In the genomic region with DNA sequence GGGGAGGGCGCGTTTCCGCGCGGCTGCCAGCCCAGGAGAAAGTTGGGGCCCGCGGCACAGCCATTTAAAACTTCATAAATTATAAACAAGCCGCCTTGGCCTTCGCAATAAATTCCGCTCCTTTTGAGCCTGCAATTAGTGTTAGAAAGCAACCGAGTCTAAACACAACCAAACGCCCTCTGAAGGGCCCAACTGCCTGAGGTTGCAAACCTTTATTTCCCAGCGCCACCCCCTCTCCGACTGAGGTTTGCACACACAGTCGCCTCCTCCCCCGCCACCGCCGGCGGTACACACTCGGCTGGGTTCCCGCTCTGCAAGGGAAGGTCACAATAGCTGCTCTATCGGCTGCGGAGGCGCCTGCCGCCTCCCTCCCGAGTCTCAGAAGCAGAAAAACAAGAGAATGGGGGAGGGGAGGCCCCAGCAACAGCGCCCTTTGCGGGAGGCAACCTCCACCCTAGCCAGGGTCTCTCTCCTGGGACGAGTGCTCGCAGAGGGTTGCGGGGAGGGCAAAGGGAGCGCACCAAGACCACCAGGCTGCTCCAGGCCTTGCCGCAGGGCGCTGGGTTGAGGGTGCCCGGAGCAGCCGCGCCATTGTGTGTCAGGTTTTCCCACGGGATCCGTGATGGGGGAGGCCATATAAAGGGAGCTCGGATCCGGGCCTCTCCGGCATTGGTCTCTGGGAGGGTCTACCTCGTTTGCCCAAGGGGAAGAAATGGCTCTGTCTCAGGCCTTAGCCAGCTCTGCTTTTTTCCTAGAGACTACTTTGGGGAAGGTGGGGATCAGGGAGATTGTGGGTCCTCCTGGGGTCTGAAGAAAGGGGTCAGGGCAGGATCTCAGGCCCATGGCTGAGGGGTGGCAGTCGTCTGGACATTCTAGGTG, we compare ENCODE assay signal across 11 cellular contexts. TPM values are rescaled to one million over a fixed set of nuclear protein-coding genes. Genes with fewer than 3 reads are reported as not detected.
DNase-seq lines count a peak whose midpoint lies in the region; ATAC-seq and TF ChIP-seq lines count a peak whose summit lies in the region.
"Had no signal": no experiment of that assay in that cellular context is flagged by ENCODE, and none has a peak within 500 bp of the region (broad histone marks: within the 10 kb centered on the region; RNA-seq: fewer than 3 reads in every experiment).

No MANE protein-coding gene starts in this region.

- H3K4me3 ChIP-seq in ACC112 (ENCODE audit: low read depth, low read length): 0 out of 2 replicates have a peak overlapping the region, but pooled peaks have one; percentile 42
- H3K4me3 ChIP-seq in HUES6 (ENCODE audit: low read depth, low read length): peak overlapping the region; percentile 58

- H3K4me3 Mint-ChIP-seq in brain: peak overlapping the region in 4 of 5 experiments; percentile 74 to 75 (median 75)
- H3K4me3 Mint-ChIP-seq in mesothelial cell of epicardium: peak overlapping the region; percentile 30

- H3K27me3 ChIP-seq in ACC112 (ENCODE audit: insufficient read depth, low read length) (peaks cover 13% of the 10 kb centered on the region; the same call in 1 of the 2 replicates), HUES6 (ENCODE audit: control insufficient read depth, insufficient read depth, low read length) (peaks cover 100% of the 10 kb centered on the region)

- H3K9ac ChIP-seq in HUES6 (ENCODE audit: low read length): peak overlapping the region; percentile 49

- peak overlapping the region; percentile 31 for H2AFZ ChIP-seq in ACC112 (ENCODE audit: low read length, unreplicated experiment)

- H3K9me3 ChIP-seq in HUES6 (ENCODE audit: control insufficient read depth, insufficient read depth, low read depth, low read length): no peaks in the 10 kb centered on the region

- H3K79me2 ChIP-seq in ACC112 (ENCODE audit: control insufficient read depth, insufficient read depth, low read length, unreplicated experiment): no peaks in the 10 kb centered on the region

- DNase-seq in mesothelial cell of epicardium (ENCODE audit: low spot score in 2 of 2, unreplicated experiment in 2 of 2) (no peak), KG1 (lab: John Stamatoyannopoulos, UW) (no peak)
- DNase-seq in activated naive CD4-positive, alpha-beta T cell treated with anti-CD3 and anti-CD28 coated beads, Interleukin-2, amount 50 U/mL, for 16 hours: no peak
- DNase-seq: NCI-H2029 treated with DMSO at 0.1 percent for 48 hours, T-helper 9 cell had no signal

- H3K27me3 Mint-ChIP-seq in brain (peaks cover 100% of the 10 kb centered on the region), mesothelial cell of epicardium (ENCODE audit: low read depth) (peaks cover 100% of the 10 kb centered on the region)

- H3K36me3 ChIP-seq in ACC112 (ENCODE audit: insufficient read depth, low read length): no peaks in the 10 kb centered on the region
- no peaks in the 10 kb centered on the region for H3K36me3 ChIP-seq in HUES6 (ENCODE audit: control insufficient read depth, insufficient read depth, low read length)
- H3K36me3 ChIP-seq: gastroesophageal sphincter had no signal

- ATAC-seq in HG03196 (IDR thresholded peaks at IDR 0.05; ENCODE audit: unreplicated experiment): no peak
- no peak for ATAC-seq in GM18870 (IDR thresholded peaks at IDR 0.05; ENCODE audit: unreplicated experiment)
- ATAC-seq: gastroesophageal sphincter had no signal

- TF ChIP-seq CTCF in brain (conservative IDR thresholded peaks at IDR 0.05) (no peak), mesothelial cell of epicardium (IDR thresholded peaks at IDR 0.05; ENCODE audit: unreplicated experiment) (no peak)

- H3K27ac Mint-ChIP-seq in brain (peak overlapping the region in 3 of 5 experiments; percentile 38 to 76 (median 57)), mesothelial cell of epicardium (no peak overlapping the region)

- peaks cover 4 to 24% (median 7%) of the 10 kb centered on the region in 5 experiments for H3K9me3 Mint-ChIP-seq in brain
- no peaks in the 10 kb centered on the region for H3K9me3 Mint-ChIP-seq in mesothelial cell of epicardium

- H3K4me1 ChIP-seq in ACC112 (ENCODE audit: control insufficient read depth, insufficient read depth, low read length, unreplicated experiment) (no peaks in the 10 kb centered on the region), HUES6 (ENCODE audit: control insufficient read depth, insufficient read depth, low read length) (peaks cover 53% of the 10 kb centered on the region)

- H3K36me3 Mint-ChIP-seq in brain: no peaks in the 10 kb centered on the region
- peaks cover 2% of the 10 kb centered on the region for H3K36me3 Mint-ChIP-seq in mesothelial cell of epicardium

- H3K4me1 Mint-ChIP-seq in brain: peaks cover 26% of the 10 kb centered on the region
- H3K4me1 Mint-ChIP-seq in mesothelial cell of epicardium: peaks cover 12% of the 10 kb centered on the region

- H3K27ac ChIP-seq in ACC112 (ENCODE audit: low read depth, low read length) (no peak overlapping the region), HUES6 (ENCODE audit: low read depth, low read length) (no peak overlapping the region)
- H3K27ac ChIP-seq: gastroesophageal sphincter had no signal

RNA-seq across cellular contexts. Expression of a gene that starts 13.4 kb away (rescaled TPM):
- 2.1 TPM for polyA plus RNA-seq in brain (ENCODE audit: insufficient read depth, low read depth, low replicate concordance)
- not detected in 3 replicates for total RNA-seq in mesothelial cell of epicardium

RNA-seq across cellular contexts. Expression of a gene that starts 18.0 kb away (rescaled TPM):
- polyA plus RNA-seq in brain (ENCODE audit: insufficient read depth, low read depth, low replicate concordance): 1.2 TPM
- 0.93 to 1.1 TPM (median 1.1 TPM) in 3 replicates for total RNA-seq in mesothelial cell of epicardium

RNA-seq across cellular contexts. Expression of a gene that starts 23.7 kb away (rescaled TPM):
- polyA plus RNA-seq in brain (ENCODE audit: insufficient read depth, low read depth, low replicate concordance): not detected
- total RNA-seq in mesothelial cell of epicardium: 0.67 to 1.4 TPM (median 1.3 TPM) in 3 replicates

RNA-seq across cellular contexts. Expression of a gene that starts 45.6 kb away (rescaled TPM):
- polyA plus RNA-seq in brain (ENCODE audit: insufficient read depth, low read depth, low replicate concordance): 10.0 TPM
- 0.29 to 0.58 TPM (median 0.40 TPM) in 3 replicates for total RNA-seq in mesothelial cell of epicardium

RNA-seq across cellular contexts. Expression of a gene that starts 52.6 kb away (rescaled TPM):
- 8.9 TPM for polyA plus RNA-seq in brain (ENCODE audit: insufficient read depth, low read depth, low replicate concordance)
- 0.93 to 1.2 TPM (median 1.1 TPM) in 3 replicates for total RNA-seq in mesothelial cell of epicardium
